29 cellular contexts compared by ENCODE assay signal in the genomic region with DNA sequence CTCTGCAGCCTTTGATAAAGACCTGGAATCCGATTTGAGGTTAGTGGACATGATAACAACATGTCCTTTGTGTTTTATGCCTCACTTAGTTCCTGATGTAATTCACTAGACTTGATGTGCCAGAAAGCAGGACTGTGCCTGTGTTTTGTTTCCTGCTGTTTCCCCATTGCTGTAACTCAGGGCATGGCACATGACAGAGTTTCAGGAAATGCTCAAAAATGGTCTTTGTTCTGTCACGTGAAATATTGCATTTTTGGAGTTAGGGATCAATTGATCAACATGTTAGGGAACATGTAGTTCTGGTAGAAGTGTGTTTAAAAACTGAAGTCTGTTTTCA. TPM values are rescaled to one million over a fixed set of nuclear protein-coding genes. Genes with fewer than 3 reads are reported as not detected.
DNase-seq lines count a peak whose midpoint lies in the region; ATAC-seq and TF ChIP-seq lines count a peak whose summit lies in the region.
"Had no signal": no experiment of that assay in that cellular context is flagged by ENCODE, and none has a peak within 500 bp of the region (broad histone marks: within the 10 kb centered on the region; RNA-seq: fewer than 3 reads in every experiment).

No MANE protein-coding gene starts in this region.

- no peak overlapping the region for H3K4me3 ChIP-seq in body of pancreas
- H3K4me3 ChIP-seq in neural cell (ENCODE audit: low read length) = no peak overlapping the region
- H3K4me3 ChIP-seq: heart left ventricle, psoas muscle, SK-N-MC, tibial artery had no signal

- no peaks in the 10 kb centered on the region for H3F3A ChIP-seq in neural cell (ENCODE audit: insufficient read depth, low read length, poor library complexity, severe bottlenecking)

- no peaks in the 10 kb centered on the region for H3K9me3 Mint-ChIP-seq in CD14-positive monocyte
- no peaks in the 10 kb centered on the region for H3K9me3 Mint-ChIP-seq in T-helper 2 cell treated with Interferon-gamma antibody and Interleukin-4, amounts not matched to agents 5 μg/mL and 100 μg/mL, for 36 hours
- H3K9me3 Mint-ChIP-seq: activated CD4-positive, alpha-beta memory T cell treated with anti-CD3 and anti-CD28 coated beads, Interleukin-2, amount 10 ng/mL, durations not matched to agents 7 days and 5 days; activated naive CD4-positive, alpha-beta T cell treated with anti-CD3 and anti-CD28 coated beads, Interleukin-2, amount 50 U/mL, for 24 hours; H9; naive B cell; stimulated activated naive CD8-positive, alpha-beta T cell treated with anti-CD3 and anti-CD28 coated beads, Interleukin-15, Interleukin-2, amounts not matched to agents 100 ng/mL and 50 ng/mL, for 24 hours had no signal

- H3K27me3 ChIP-seq in body of pancreas (no peaks in the 10 kb centered on the region), neural cell (ENCODE audit: insufficient read depth, low read depth, low read length) (no peaks in the 10 kb centered on the region)
- H3K27me3 ChIP-seq: BE2C, tibial artery had no signal

- peak overlapping the region in 4 of 7 donors; percentile 6 to 56 (median 50) for H3K27ac Mint-ChIP-seq in CD14-positive monocyte
- H3K27ac Mint-ChIP-seq in T-helper 2 cell treated with Interferon-gamma antibody and Interleukin-4, amounts not matched to agents 5 μg/mL and 100 μg/mL, for 36 hours = no peak overlapping the region
- H3K27ac Mint-ChIP-seq: activated CD4-positive, alpha-beta memory T cell treated with anti-CD3 and anti-CD28 coated beads, Interleukin-2, amount 10 ng/mL, durations not matched to agents 7 days and 5 days; activated naive CD4-positive, alpha-beta T cell treated with anti-CD3 and anti-CD28 coated beads, Interleukin-2, amount 50 U/mL, for 24 hours; stimulated activated naive CD8-positive, alpha-beta T cell treated with anti-CD3 and anti-CD28 coated beads, Interleukin-15, Interleukin-2, amounts not matched to agents 100 ng/mL and 50 ng/mL, for 24 hours had no signal

- H3K9me3 ChIP-seq in body of pancreas = no peaks in the 10 kb centered on the region
- H3K9me3 ChIP-seq in neural cell (ENCODE audit: low read length) = no peaks in the 10 kb centered on the region
- H3K9me3 ChIP-seq: BE2C, Caco-2, psoas muscle, tibial artery had no signal

- peaks cover 0 to 2% (median 0%) of the 10 kb centered on the region in 3 donors for H3K27me3 Mint-ChIP-seq in CD14-positive monocyte (ENCODE audit: low read depth in 3 of 3)
- no peaks in the 10 kb centered on the region for H3K27me3 Mint-ChIP-seq in T-helper 2 cell treated with Interferon-gamma antibody and Interleukin-4, amounts not matched to agents 5 μg/mL and 100 μg/mL, for 36 hours (ENCODE audit: low read depth)
- H3K27me3 Mint-ChIP-seq: activated naive CD4-positive, alpha-beta T cell treated with anti-CD3 and anti-CD28 coated beads, Interleukin-2, amount 50 U/mL, for 24 hours; naive B cell; stimulated activated naive CD8-positive, alpha-beta T cell treated with anti-CD3 and anti-CD28 coated beads, Interleukin-15, Interleukin-2, amounts not matched to agents 100 ng/mL and 50 ng/mL, for 24 hours had no signal

- no peak overlapping the region for H3K9ac ChIP-seq in neural cell (ENCODE audit: low read length)

- no peak overlapping the region for H2AFZ ChIP-seq in neural cell (ENCODE audit: low read depth, low read length)

- TF ChIP-seq EP300 in neural cell (conservative IDR thresholded peaks at IDR 0.05; ENCODE audit: poor library complexity, severe bottlenecking) = no peak

- H3K79me2 ChIP-seq in neural cell (replicated peaks; ENCODE audit: insufficient read depth, low read length) = no peaks in the 10 kb centered on the region

- TF ChIP-seq RAD21 in neural cell (conservative IDR thresholded peaks at IDR 0.05) = no peak

- intact Hi-C loops in CD14-positive monocyte (cut with micrococcal nuclease) (loop anchor here (10.0 kb wide), 3 partner anchors 108 to 338 kb away; no protein-coding TSS in a partner anchor), body of pancreas (cut with DNase I) (loop anchor here (10.0 kb wide), 1 partner anchor 348 kb away; no protein-coding TSS in a partner anchor)

- H3K36me3 ChIP-seq in body of pancreas (replicated peaks in 1 of 2; ENCODE audit: insufficient read depth in 1 of 2, low read depth in 2 of 2) = no peaks in the 10 kb centered on the region
- no peaks in the 10 kb centered on the region for H3K36me3 ChIP-seq in neural cell (ENCODE audit: insufficient read depth, low read length)
- H3K36me3 ChIP-seq: BE2C, heart left ventricle, tibial artery had no signal

- TF ChIP-seq CTCF in CD14-positive monocyte (IDR thresholded peaks at IDR 0.05) (no peak), body of pancreas (IDR thresholded peaks at IDR 0.05) (no peak), neural cell (IDR thresholded peaks at IDR 0.05; ENCODE audit: poor library complexity, severe bottlenecking) (no peak)

- DNase-seq in CD14-positive monocyte (ENCODE audit: low spot score) (no peak), body of pancreas (peak in 1 of 4 donors; percentile 40), globus pallidus (ENCODE audit: low spot score) (peak; percentile 24), putamen (ENCODE audit: low spot score) (no peak), mesenteric fat pad (ENCODE audit: low spot score) (no peak)
- DNase-seq in T-helper 2 cell treated with Interferon-gamma antibody and Interleukin-4, amounts not matched to agents 5 μg/mL and 100 μg/mL, for 36 hours (ENCODE audit: low spot score) = no peak
- DNase-seq: ACHN; activated CD4-positive, alpha-beta memory T cell treated with anti-CD3 and anti-CD28 coated beads, Interleukin-2, amount 10 ng/mL, durations not matched to agents 7 days and 5 days; activated CD4-positive, CD25-positive, alpha-beta regulatory T cell treated with anti-CD3 and anti-CD28 coated beads, Interleukin-2, amount 50 U/mL, for 72 hours; activated CD8-positive, alpha-beta memory T cell treated with anti-CD3 and anti-CD28 coated beads, Interleukin-2, amount 50 U/mL, for 48 hours; BE2C; Caco-2; DMS79; H9; heart left ventricle; kidney glomerular epithelial cell; naive B cell; NCI-H1105 treated with DMSO at 0.1 percent for 48 hours; NCI-H2029 treated with DMSO at 0.1 percent for 48 hours; NCI-H345; psoas muscle; RPMI8226; tibial artery had no signal

- ATAC-seq in body of pancreas = peak; percentile 68
- ATAC-seq in HG03095 (IDR thresholded peaks at IDR 0.05; ENCODE audit: unreplicated experiment) = no peak
- ATAC-seq: psoas muscle had no signal

- H3K4me3 Mint-ChIP-seq in CD14-positive monocyte = no peak overlapping the region
- H3K4me3 Mint-ChIP-seq in T-helper 2 cell treated with Interferon-gamma antibody and Interleukin-4, amounts not matched to agents 5 μg/mL and 100 μg/mL, for 36 hours = no peak overlapping the region
- H3K4me3 Mint-ChIP-seq: activated CD4-positive, alpha-beta memory T cell treated with anti-CD3 and anti-CD28 coated beads, Interleukin-2, amount 10 ng/mL, durations not matched to agents 7 days and 5 days; activated naive CD4-positive, alpha-beta T cell treated with anti-CD3 and anti-CD28 coated beads, Interleukin-2, amount 50 U/mL, for 24 hours; H9; naive B cell; stimulated activated naive CD8-positive, alpha-beta T cell treated with anti-CD3 and anti-CD28 coated beads, Interleukin-15, Interleukin-2, amounts not matched to agents 100 ng/mL and 50 ng/mL, for 24 hours had no signal

- H3K4me1 ChIP-seq in body of pancreas = peaks cover 16% of the 10 kb centered on the region
- H3K4me1 ChIP-seq: psoas muscle, tibial artery had no signal

- peaks cover 24% of the 10 kb centered on the region for H3K4me1 Mint-ChIP-seq in CD14-positive monocyte
- H3K4me1 Mint-ChIP-seq in T-helper 2 cell treated with Interferon-gamma antibody and Interleukin-4, amounts not matched to agents 5 μg/mL and 100 μg/mL, for 36 hours (ENCODE audit: low read depth) = no peaks in the 10 kb centered on the region
- H3K4me1 Mint-ChIP-seq: activated CD4-positive, alpha-beta memory T cell treated with anti-CD3 and anti-CD28 coated beads, Interleukin-2, amount 10 ng/mL, durations not matched to agents 7 days and 5 days; activated naive CD4-positive, alpha-beta T cell treated with anti-CD3 and anti-CD28 coated beads, Interleukin-2, amount 50 U/mL, for 24 hours had no signal

- H3K27ac ChIP-seq in body of pancreas (peak overlapping the region in 2 of 4 donors; percentile 41 to 57), neural cell (ENCODE audit: low read length) (peak overlapping the region; percentile 84)
- H3K27ac ChIP-seq: psoas muscle, SK-N-MC, tibial artery had no signal

- peaks cover 6 to 13% of the 10 kb centered on the region in 2 donors for H3K36me3 Mint-ChIP-seq in CD14-positive monocyte
- no peaks in the 10 kb centered on the region for H3K36me3 Mint-ChIP-seq in T-helper 2 cell treated with Interferon-gamma antibody and Interleukin-4, amounts not matched to agents 5 μg/mL and 100 μg/mL, for 36 hours (ENCODE audit: low read depth)
- H3K36me3 Mint-ChIP-seq: activated naive CD4-positive, alpha-beta T cell treated with anti-CD3 and anti-CD28 coated beads, Interleukin-2, amount 50 U/mL, for 24 hours; naive B cell had no signal

- no peak overlapping the region for H3K4me2 ChIP-seq in neural cell (ENCODE audit: low read length)

- no peaks in the 10 kb centered on the region for H3K9me2 ChIP-seq in neural cell (ENCODE audit: insufficient read depth, low read length)

- 17 to 19% methylated on average over 2 of the region's 2 CpGs for WGBS in body of pancreas, 2 donors

- TF ChIP-seq POLR2A in body of pancreas (IDR thresholded peaks at IDR 0.05) = no peak

- H4K20me1 ChIP-seq in neural cell (ENCODE audit: insufficient read depth) = no peaks in the 10 kb centered on the region

TF ChIP-seq in neural cell, 6 proteins besides CTCF, POLR2A, EP300 and RAD21 (continues in another document):
- TF ChIP-seq SMC3 (conservative IDR thresholded peaks at IDR 0.05; ENCODE audit: poor library complexity) = no peak
- no peak for TF ChIP-seq TAF1 (IDR thresholded peaks at IDR 0.05; ENCODE audit: low read depth)
- TF ChIP-seq EZH2 (IDR thresholded peaks at IDR 0.05; ENCODE audit: borderline replicate concordance, insufficient read depth, low read length, poor library complexity, severe bottlenecking) = no peak
- TF ChIP-seq MXI1 (conservative IDR thresholded peaks at IDR 0.05; ENCODE audit: poor library complexity, severe bottlenecking) = no peak

RNA-seq across cellular contexts. Expression of gene DHX38, which starts 32.8 kb away (rescaled TPM):
- 10 to 100 TPM in 1 of 2 donors, 1 to 10 TPM in 1; 9.1 to 19.2 TPM for polyA plus RNA-seq in CD14-positive monocyte
- 10 to 100 TPM; 28.3 to 40.5 TPM for total RNA-seq in body of pancreas
- 48.0 and 55.6 TPM in 2 replicates for polyA plus RNA-seq in neural cell
- polyA minus RNA-seq in neural cell = 61.6 and 70.4 TPM in 2 replicates
- 53.4 TPM for total RNA-seq in mesenteric fat pad

RNA-seq across cellular contexts. Expression of gene TXNL4B, which starts 33.0 kb away (rescaled TPM):
- polyA plus RNA-seq in CD14-positive monocyte = 10 to 100 TPM in 1 of 2 donors, 1 to 10 TPM in 1; 7.0 to 10.9 TPM
- total RNA-seq in body of pancreas = 1 to 10 TPM; 5.4 to 7.3 TPM
- polyA plus RNA-seq in neural cell = 26.2 and 26.7 TPM in 2 replicates
- 21.5 and 22.2 TPM in 2 replicates for polyA minus RNA-seq in neural cell
- total RNA-seq in mesenteric fat pad = 7.7 TPM

RNA-seq across cellular contexts. Expression of gene PMFBP1, which starts 45.6 kb away (rescaled TPM):
- polyA plus RNA-seq in CD14-positive monocyte (under 1 TPM; 0.18 to 0.87 TPM), neural cell (0.12 and 1.0 TPM in 2 replicates)
- total RNA-seq in body of pancreas (1 to 10 TPM; 2.0 to 4.4 TPM), mesenteric fat pad (0.39 TPM)
- polyA minus RNA-seq in neural cell = 2.2 and 2.7 TPM in 2 replicates
- total RNA-seq: skeletal muscle tissue had no signal
